Comparison of ENCODE assay signal across 15 cellular contexts in the genomic region with DNA sequence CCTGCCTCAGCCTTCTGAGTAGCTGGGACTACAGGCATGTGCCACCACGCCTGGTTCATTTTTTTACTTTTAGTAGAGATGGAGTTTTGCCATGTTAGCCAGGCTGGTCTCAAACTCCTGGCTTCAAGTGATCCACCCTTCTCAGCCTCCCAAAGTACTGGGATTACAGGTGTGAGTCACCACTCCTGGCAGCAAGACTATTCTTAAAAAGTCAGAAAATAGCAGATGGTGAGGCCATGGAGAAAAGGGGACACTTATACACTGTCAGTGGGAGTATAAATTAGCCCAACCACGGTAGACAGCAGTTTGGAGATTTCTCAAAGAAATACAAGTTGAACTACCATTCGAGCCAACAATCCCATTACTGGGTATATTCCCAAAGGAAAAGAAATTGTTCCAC.
"Had no signal": no experiment of that assay in that cellular context is flagged by ENCODE, and none has a peak within 500 bp of the region (broad histone marks: within the 10 kb centered on the region; RNA-seq: fewer than 3 reads in every experiment).

No MANE protein-coding gene starts in this region.

- H3K36me3 ChIP-seq: colonic mucosa, gastrocnemius medialis, left ventricle myocardium inferior, neural progenitor cell, pancreas, transverse colon had no signal

- H3K9me3 Mint-ChIP-seq: stimulated activated memory B cell treated with anti-CD40 and anti-IgM and Interleukin-4, amounts not matched to agents 10 μg/mL and 1 μg/mL and 100 μg/mL, for 72 hours; T-helper 2 cell treated with Interferon-gamma antibody and Interleukin-4, amounts not matched to agents 5 μg/mL and 100 μg/mL, for 36 hours had no signal

- H3K9ac ChIP-seq: neural progenitor cell had no signal

- H3K4me2 ChIP-seq: neural progenitor cell had no signal

- H2AFZ ChIP-seq: neural progenitor cell had no signal

- H3K27ac ChIP-seq: colonic mucosa, gastrocnemius medialis, left ventricle myocardium inferior, neural progenitor cell, pancreas, transverse colon had no signal

- H3K4me3 ChIP-seq: colonic mucosa, gastrocnemius medialis, left ventricle myocardium inferior, neural progenitor cell, pancreas, transverse colon had no signal

- H3K27ac Mint-ChIP-seq: neural progenitor cell; stimulated activated memory B cell treated with anti-CD40 and anti-IgM and Interleukin-4, amounts not matched to agents 10 μg/mL and 1 μg/mL and 100 μg/mL, for 72 hours; T-helper 2 cell treated with Interferon-gamma antibody and Interleukin-4, amounts not matched to agents 5 μg/mL and 100 μg/mL, for 36 hours had no signal

- ATAC-seq: gastrocnemius medialis; pancreas; stimulated activated memory B cell treated with anti-CD40 and anti-IgM and Interleukin-4, amounts not matched to agents 10 μg/mL and 1 μg/mL and 100 μg/mL, for 72 hours had no signal

- H3K27me3 ChIP-seq: colonic mucosa, gastrocnemius medialis, neural progenitor cell, pancreas, transverse colon had no signal

- H3K9me3 ChIP-seq: colonic mucosa, gastrocnemius medialis, left ventricle myocardium inferior, pancreas, transverse colon had no signal

- H3K36me3 Mint-ChIP-seq: neural progenitor cell; stimulated activated memory B cell treated with anti-CD40 and anti-IgM and Interleukin-4, amounts not matched to agents 10 μg/mL and 1 μg/mL and 100 μg/mL, for 72 hours had no signal

- H3K27me3 Mint-ChIP-seq: stimulated activated memory B cell treated with anti-CD40 and anti-IgM and Interleukin-4, amounts not matched to agents 10 μg/mL and 1 μg/mL and 100 μg/mL, for 72 hours had no signal

- H3K4me1 ChIP-seq: colonic mucosa, gastrocnemius medialis, left ventricle myocardium inferior, neural progenitor cell, transverse colon had no signal

- DNase-seq: activated CD4-positive, alpha-beta T cell treated with anti-CD3 and anti-CD28 coated beads, Interleukin-2, amount 50 U/mL, for 48 hours; activated CD4-positive, CD25-positive, alpha-beta regulatory T cell treated with anti-CD3 and anti-CD28 coated beads, Interleukin-2, amount 50 U/mL, for 72 hours; activated T-cell treated with anti-CD3 and anti-CD28 coated beads, Interleukin-2, amount 50 U/mL, for 48 hours; caudate nucleus; colonic mucosa; effector CD4-positive, alpha-beta T cell; gastrocnemius medialis; left ventricle myocardium inferior; mesendoderm; pancreas; small intestine; transverse colon had no signal

- H3K4me3 Mint-ChIP-seq: neural progenitor cell; stimulated activated memory B cell treated with anti-CD40 and anti-IgM and Interleukin-4, amounts not matched to agents 10 μg/mL and 1 μg/mL and 100 μg/mL, for 72 hours; T-helper 2 cell treated with Interferon-gamma antibody and Interleukin-4, amounts not matched to agents 5 μg/mL and 100 μg/mL, for 36 hours had no signal
